In genomic region chr1:63621075-63621474, GRCh38 we compare ENCODE assay signal across 24 cellular contexts. TPM values are rescaled to one million over a fixed set of nuclear protein-coding genes. Genes with fewer than 3 reads are reported as not detected.
DNase-seq lines count a peak whose midpoint lies in the region; ATAC-seq and TF ChIP-seq lines count a peak whose summit lies in the region.
"Had no signal": no experiment of that assay in that cellular context is flagged by ENCODE, and none has a peak within 500 bp of the region (broad histone marks: within the 10 kb centered on the region; RNA-seq: fewer than 3 reads in every experiment).

No MANE protein-coding gene starts in this region.

- H3K36me3 ChIP-seq in esophagus muscularis mucosa (no peaks in the 10 kb centered on the region), psoas muscle (ENCODE audit: insufficient read depth in 1 of 2, low read depth in 1 of 2) (no peaks in the 10 kb centered on the region), uterus (no peaks in the 10 kb centered on the region)
- H3K36me3 ChIP-seq: MG63, stomach had no signal

- ATAC-seq in psoas muscle: peak; percentile 50 to 68 (median 58)
- no peak for ATAC-seq in stimulated activated effector memory CD8-positive, alpha-beta T cell treated with anti-CD3 and anti-CD28 coated beads, Interleukin-12 subunit alpha, Interleukin-12 subunit beta, amount 100 ng/mL, for 72 hours
- no peak for ATAC-seq in esophagus mucosa
- ATAC-seq: activated CD4-positive, alpha-beta T cell treated with anti-CD3 and anti-CD28 coated beads for 36 hours; GM12878 had no signal

- intact Hi-C loops in esophagus muscularis mucosa (cut with DNase I) (no loop called here), psoas muscle (cut with DNase I) (loop anchor here (5.0 to 10.0 kb wide), 2 partner anchors 511 to 616 kb away; no protein-coding TSS in a partner anchor), uterus (cut with DNase I; ENCODE audit: low total_unique reads) (no loop called here)

- no peak overlapping the region for H3K4me3 Mint-ChIP-seq in stimulated activated effector memory CD8-positive, alpha-beta T cell treated with anti-CD3 and anti-CD28 coated beads, Interleukin-12 subunit alpha, Interleukin-12 subunit beta, amount 100 ng/mL, for 72 hours
- H3K4me3 Mint-ChIP-seq: activated CD4-positive, alpha-beta T cell treated with anti-CD3 and anti-CD28 coated beads for 36 hours; activated naive CD8-positive, alpha-beta T cell; memory B cell; type B pancreatic cell had no signal

- H3K4me3 ChIP-seq in esophagus muscularis mucosa: no peak overlapping the region
- peak overlapping the region; percentile 10 for H3K4me3 ChIP-seq in psoas muscle
- H3K4me3 ChIP-seq in uterus: no peak overlapping the region
- H3K4me3 ChIP-seq: GM12878, MG63, stomach had no signal

- peaks cover 5% of the 10 kb centered on the region for H3K36me3 Mint-ChIP-seq in stimulated activated effector memory CD8-positive, alpha-beta T cell treated with anti-CD3 and anti-CD28 coated beads, Interleukin-12 subunit alpha, Interleukin-12 subunit beta, amount 100 ng/mL, for 72 hours
- H3K36me3 Mint-ChIP-seq: type B pancreatic cell had no signal

- H3K9me3 ChIP-seq in esophagus muscularis mucosa (no peaks in the 10 kb centered on the region), psoas muscle (no peaks in the 10 kb centered on the region), uterus (no peaks in the 10 kb centered on the region)
- H3K9me3 ChIP-seq: MG63, stomach had no signal

- 28% methylated on average over 3 of the region's 3 CpGs for WGBS in esophagus muscularis mucosa
- 23 to 34% (median 28%) methylated on average over 3 of the region's 3 CpGs for WGBS in psoas muscle, 3 donors

- peak; percentile 22 for DNase-seq in DMS 273 (lab: John Stamatoyannopoulos, UW; ENCODE audit: unreplicated experiment)
- no peak for DNase-seq in DMS 273 treated with DMSO at 0.1 percent for 48 hours (lab: John Stamatoyannopoulos, UW)
- DNase-seq in esophagus muscularis mucosa (ENCODE audit: extremely low spot score): no peak
- DNase-seq in psoas muscle: peak in 1 of 2 donors; percentile 57
- no peak for DNase-seq in uterus
- DNase-seq in stimulated activated effector memory CD8-positive, alpha-beta T cell treated with anti-CD3 and anti-CD28 coated beads, Interleukin-12 subunit alpha, Interleukin-12 subunit beta, amount 100 ng/mL, for 72 hours (ENCODE audit: low spot score in 2 of 2): no peak
- DNase-seq in germinal center (ENCODE audit: low spot score): no peak
- DNase-seq: activated CD4-positive, alpha-beta T cell treated with anti-CD3 and anti-CD28 coated beads for 36 hours; activated effector memory CD4-positive, alpha-beta T cell treated with Interleukin-2 at 50 U/mL for 16 hours; activated T-cell treated with anti-CD3 and anti-CD28 coated beads for 4 hours; KG1; MG63; NCI-H1417; NCI-H2081 treated with DMSO at 0.1 percent for 48 hours; stomach had no signal

- H3K27ac ChIP-seq in esophagus muscularis mucosa (replicated peaks in 1 of 4): peak overlapping the region; percentile 7 to 59 (median 48)
- H3K27ac ChIP-seq in psoas muscle: peak overlapping the region; percentile 81
- peak overlapping the region; percentile 13 to 36 for H3K27ac ChIP-seq in uterus
- H3K27ac ChIP-seq: 22Rv1, C4-2B, RWPE1 had no signal

- TF ChIP-seq EP300 in esophagus muscularis mucosa (IDR thresholded peaks at IDR 0.05): no peak

- H3K4me1 ChIP-seq in esophagus muscularis mucosa (peaks cover 9 to 24% (median 18%) of the 10 kb centered on the region in 4 donors), psoas muscle (peaks cover 74% of the 10 kb centered on the region), uterus (peaks cover 0 to 1% of the 10 kb centered on the region in 2 donors)

- no peak overlapping the region for H3K27ac Mint-ChIP-seq in stimulated activated effector memory CD8-positive, alpha-beta T cell treated with anti-CD3 and anti-CD28 coated beads, Interleukin-12 subunit alpha, Interleukin-12 subunit beta, amount 100 ng/mL, for 72 hours
- H3K27ac Mint-ChIP-seq: activated CD4-positive, alpha-beta T cell treated with anti-CD3 and anti-CD28 coated beads for 36 hours; activated naive CD8-positive, alpha-beta T cell; memory B cell; progenitor cell of endocrine pancreas; type B pancreatic cell had no signal

- H3K27me3 ChIP-seq in esophagus muscularis mucosa (no peaks in the 10 kb centered on the region), psoas muscle (ENCODE audit: insufficient read depth in 3 of 3, low read length in 2 of 3) (no peaks in the 10 kb centered on the region), uterus (no peaks in the 10 kb centered on the region)
- H3K27me3 ChIP-seq: MG63, stomach had no signal

- no peaks in the 10 kb centered on the region for H3K9me3 Mint-ChIP-seq in stimulated activated effector memory CD8-positive, alpha-beta T cell treated with anti-CD3 and anti-CD28 coated beads, Interleukin-12 subunit alpha, Interleukin-12 subunit beta, amount 100 ng/mL, for 72 hours
- H3K9me3 Mint-ChIP-seq: memory B cell, type B pancreatic cell had no signal

- TF ChIP-seq CTCF in esophagus muscularis mucosa (IDR thresholded peaks at IDR 0.05) (no peak), psoas muscle (IDR thresholded peaks at IDR 0.05) (no peak), uterus (IDR thresholded peaks at IDR 0.05) (no peak)

- H3K4me1 Mint-ChIP-seq in stimulated activated effector memory CD8-positive, alpha-beta T cell treated with anti-CD3 and anti-CD28 coated beads, Interleukin-12 subunit alpha, Interleukin-12 subunit beta, amount 100 ng/mL, for 72 hours: peaks cover 5% of the 10 kb centered on the region

- TF ChIP-seq POLR2A in esophagus muscularis mucosa (IDR thresholded peaks at IDR 0.05; ENCODE audit: low read depth) (no peak), uterus (IDR thresholded peaks at IDR 0.05) (no peak)

RNA-seq across cellular contexts. Expression of gene PGM1, which starts 27.9 kb away (rescaled TPM):
- total RNA-seq in esophagus muscularis mucosa: 10 to 100 TPM; 49.4 to 73.9 (median 61.5) TPM
- total RNA-seq in psoas muscle: 100 to 1,000 TPM; 327 to 543 (median 456) TPM
- 100 to 1,000 TPM in 2 of 3 donors, 10 to 100 TPM in 1; 59.6 to 364 (median 305) TPM for polyA plus RNA-seq in psoas muscle
- total RNA-seq in uterus: 10 to 100 TPM; 17.9 to 75.8 (median 27.8) TPM
- total RNA-seq in esophagus mucosa: 37.2 TPM

Comparison
In these comparisons a context has a peak if more than half of its experiments do, and no peak if none do; other contexts are left out.
1. H3K27ac ChIP-seq: peak in every context shown above with its lines; median percentile 81 in psoas muscle; 48 in esophagus muscularis mucosa; 24 in uterus.
2. ATAC-seq: peak in psoas muscle (4 of 4); none in stimulated activated effector memory CD8-positive, alpha-beta T cell treated with anti-CD3 and anti-CD28 coated beads, Interleukin-12 subunit alpha, Interleukin-12 subunit beta, amount 100 ng/mL, for 72 hours (single experiment) and esophagus mucosa (single experiment).
3. intact Hi-C loops: an anchor here in psoas muscle (5.0 to 10.0 kb wide); none called in esophagus muscularis mucosa and uterus.